In the genomic region with DNA sequence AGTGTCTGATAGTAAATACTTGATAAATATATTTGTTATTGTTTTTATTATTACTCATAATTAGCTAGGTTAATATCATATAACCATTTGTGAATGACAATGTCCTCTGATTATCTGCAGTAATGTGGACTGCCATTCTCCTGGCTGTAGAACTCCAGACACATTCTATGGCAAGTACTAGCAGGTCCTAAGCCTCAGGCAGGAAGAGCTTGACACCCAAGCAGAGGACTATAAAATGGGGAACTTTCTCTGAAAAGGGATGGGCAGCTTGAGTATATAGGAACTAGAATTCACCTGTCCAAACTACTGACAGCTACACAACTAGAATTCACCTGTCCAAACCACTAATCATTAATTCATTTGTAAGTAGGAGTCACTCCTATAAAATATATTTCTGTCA, we compare ENCODE assay signal across 22 cellular contexts.
DNase-seq lines count a peak whose midpoint lies in the region; TF ChIP-seq lines count a peak whose summit lies in the region.
"Had no signal": no experiment of that assay in that cellular context is flagged by ENCODE, and none has a peak within 500 bp of the region (broad histone marks: within the 10 kb centered on the region; RNA-seq: fewer than 3 reads in every experiment).

No MANE protein-coding gene starts in this region.

- no peak overlapping the region for H3K27ac Mint-ChIP-seq in MCF 10A (ENCODE audit: low read depth, unreplicated experiment)
- H3K27ac Mint-ChIP-seq: B cell; CD4-positive, alpha-beta T cell; CD8-positive, alpha-beta T cell had no signal

- H3K36me3 ChIP-seq in mammary epithelial cell (ENCODE audit: insufficient read depth, low read length) (no peaks in the 10 kb centered on the region), transverse colon (no peaks in the 10 kb centered on the region)
- H3K36me3 ChIP-seq: BLaER1 treated with 17β-estradiol and CSF1 and Interleukin-3, amounts not matched to agents 10 nM and 100 nM had no signal

- CTCF ChIA-PET in mammary epithelial cell (lab: Charles Lee; ENCODE audit: low non-redundant PET), result no interaction called here
- CTCF ChIA-PET in MCF 10A (lab: Yijun Ruan, JAX), result no interaction called here

- POLR2A ChIA-PET in MCF 10A (lab: Yijun Ruan, JAX), result no interaction called here

- no peaks in the 10 kb centered on the region for H3K9me3 Mint-ChIP-seq in MCF 10A (ENCODE audit: unreplicated experiment)

- BruUV-seq in mammary epithelial cell (replicated peaks; lab: Mats Ljungman, UMichigan), result no TSS peak
- no TSS peak for BruUV-seq in MCF 10A (replicated peaks; lab: Mats Ljungman, UMichigan)

- no peaks in the 10 kb centered on the region for H3K9me3 ChIP-seq in mammary epithelial cell (replicated peaks; ENCODE audit: insufficient read depth, low read length)
- H3K9me3 ChIP-seq in transverse colon, result no peaks in the 10 kb centered on the region
- H3K9me3 ChIP-seq: A549; BLaER1 treated with 17β-estradiol and CSF1 and Interleukin-3, amounts not matched to agents 10 nM and 100 nM; Caco-2 had no signal

- H3K9ac ChIP-seq in mammary epithelial cell (ENCODE audit: insufficient read depth, low read length), result no peak overlapping the region
- H3K9ac ChIP-seq: BLaER1 treated with 17β-estradiol and CSF1 and Interleukin-3, amounts not matched to agents 10 nM and 100 nM had no signal

- H3K4me3 ChIP-seq in mammary epithelial cell (replicated peaks in 1 of 3; ENCODE audit: insufficient read depth in 1 of 3, low read depth in 2 of 3, low read length in 3 of 3), result no peak overlapping the region
- H3K4me3 ChIP-seq in epithelial cell of esophagus (ENCODE audit: low read length), result no peak overlapping the region
- no peak overlapping the region for H3K4me3 ChIP-seq in transverse colon
- H3K4me3 ChIP-seq: A549; BLaER1 treated with 17β-estradiol and CSF1 and Interleukin-3, amounts not matched to agents 10 nM and 100 nM; GM12878 had no signal

- peak; percentile 1 for DNase-seq in mammary epithelial cell
- DNase-seq in MCF 10A (ENCODE audit: unreplicated experiment), result no peak
- peak; percentile 56 for DNase-seq in epithelial cell of esophagus (ENCODE audit: low read depth)
- no peak for DNase-seq in activated CD4-positive, alpha-beta T cell treated with anti-CD3 and anti-CD28 coated beads for 4 hours
- DNase-seq in transverse colon, result no peak
- DNase-seq: AML-193; Caco-2; CD4-positive, alpha-beta T cell; CD8-positive, alpha-beta T cell; DMS 273 treated with DMSO at 0.1 percent for 48 hours; DMS153; DMS53; DMS79; DND-41; EL; GDM1 had no signal

- no peaks in the 10 kb centered on the region for H3K79me2 ChIP-seq in mammary epithelial cell (ENCODE audit: insufficient read depth, low read length)

- H3K27ac ChIP-seq in mammary epithelial cell (ENCODE audit: insufficient read depth, low read depth, low read length) (no peak overlapping the region), transverse colon (no peak overlapping the region)
- H3K27ac ChIP-seq: 22Rv1; A549; BLaER1 treated with 17β-estradiol and CSF1 and Interleukin-3, amounts not matched to agents 10 nM and 100 nM; C4-2B had no signal

- H3K36me3 Mint-ChIP-seq in MCF 10A (ENCODE audit: insufficient read depth, unreplicated experiment), result no peaks in the 10 kb centered on the region
- H3K36me3 Mint-ChIP-seq: CD8-positive, alpha-beta T cell had no signal

- peaks cover 21% of the 10 kb centered on the region for H3K27me3 Mint-ChIP-seq in MCF 10A (ENCODE audit: insufficient read depth, unreplicated experiment)
- H3K27me3 Mint-ChIP-seq: B cell; CD4-positive, alpha-beta T cell had no signal

- in situ Hi-C loops in mammary epithelial cell (cut with MboI; ENCODE audit: low sequenced_read_pairs in 2 of 2) (no loop called here), transverse colon (cut with MboI; ENCODE audit: low pct_ligation_motif_present in 1 of 4, low pct_unique_long_range_greater_than_20kb in 1 of 4, low sequenced_read_pairs in 3 of 4) (no loop called here)

- no peaks in the 10 kb centered on the region for H3K4me1 Mint-ChIP-seq in MCF 10A (ENCODE audit: insufficient read depth, unreplicated experiment)
- H3K4me1 Mint-ChIP-seq: B cell had no signal

- TF ChIP-seq EP300 in transverse colon (IDR thresholded peaks at IDR 0.05; ENCODE audit: low read depth), result no peak

- TF ChIP-seq CTCF in mammary epithelial cell (conservative IDR thresholded peaks at IDR 0.05 in 1 of 2, IDR thresholded peaks at IDR 0.05 in 1 of 2; ENCODE audit: extremely low read depth in 1 of 2, insufficient read depth in 1 of 2, low read depth in 1 of 2, low read length in 2 of 2), result no peak
- TF ChIP-seq CTCF in MCF 10A (IDR thresholded peaks at IDR 0.05; ENCODE audit: unreplicated experiment), result no peak
- TF ChIP-seq CTCF in epithelial cell of esophagus (IDR thresholded peaks at IDR 0.05; ENCODE audit: insufficient read depth, low read depth, low read length, missing control alignments), result no peak
- no peak for TF ChIP-seq CTCF in transverse colon (IDR thresholded peaks at IDR 0.05)

- no peak for TF ChIP-seq POLR2A in transverse colon (IDR thresholded peaks at IDR 0.05)

- no peak overlapping the region for H2AFZ ChIP-seq in mammary epithelial cell (ENCODE audit: low read depth, low read length)

- no peak overlapping the region for H3K4me2 ChIP-seq in mammary epithelial cell (ENCODE audit: insufficient read depth, low read depth, low read length)
- H3K4me2 ChIP-seq: A549 had no signal

- H3K4me3 Mint-ChIP-seq in MCF 10A (ENCODE audit: unreplicated experiment), result no peak overlapping the region
- H3K4me3 Mint-ChIP-seq: B cell; CD4-positive, alpha-beta T cell; CD8-positive, alpha-beta T cell had no signal

- no peaks in the 10 kb centered on the region for H3K27me3 ChIP-seq in mammary epithelial cell (ENCODE audit: insufficient read depth, low read length)
- H3K27me3 ChIP-seq in transverse colon, result no peaks in the 10 kb centered on the region
- H3K27me3 ChIP-seq: BLaER1 treated with 17β-estradiol and CSF1 and Interleukin-3, amounts not matched to agents 10 nM and 100 nM had no signal

- intact Hi-C loops in mammary epithelial cell (cut with micrococcal nuclease) (no loop called here), MCF 10A (cut with micrococcal nuclease) (no loop called here), transverse colon (cut with DNase I; ENCODE audit: low total_unique reads) (no loop called here)

- H3K4me1 ChIP-seq in mammary epithelial cell (ENCODE audit: insufficient read depth, low read length) (no peaks in the 10 kb centered on the region), transverse colon (no peaks in the 10 kb centered on the region)
- H3K4me1 ChIP-seq: A549, Caco-2 had no signal

- H4K20me1 ChIP-seq in mammary epithelial cell (ENCODE audit: insufficient read depth, low read length), result no peaks in the 10 kb centered on the region
- H4K20me1 ChIP-seq: BLaER1 treated with 17β-estradiol and CSF1 and Interleukin-3, amounts not matched to agents 10 nM and 100 nM had no signal

- dilution Hi-C loops in mammary epithelial cell (cut with HindIII; ENCODE audit: low sequenced_read_pairs), result no loop called here

Comparison
In these comparisons a context has a peak if more than half of its experiments do, and no peak if none do; other contexts are left out.
1. DNase-seq: peak in mammary epithelial cell (single experiment) and epithelial cell of esophagus (single experiment); none in MCF 10A (single experiment), activated CD4-positive, alpha-beta T cell treated with anti-CD3 and anti-CD28 coated beads for 4 hours (0 of 2) and transverse colon (single experiment).